1 cellular context compared by ENCODE assay signal in genomic region chr9:78292716-78293497, GRCh38.
TF ChIP-seq lines count a peak whose summit lies in the region.

No MANE protein-coding gene starts in this region.

TF ChIP-seq in HepG2, 621 proteins besides CTCF, POLR2A, EP300 and RAD21 (continued from another document and continues in another):
- no peak for TF ChIP-seq USF2 (IDR thresholded peaks at IDR 0.05; ENCODE audit: low read depth, low read length)
- no peak for TF ChIP-seq USF2 (CRISPR knock-in tag; IDR thresholded peaks at IDR 0.05; ENCODE audit: borderline replicate concordance)
- TF ChIP-seq FOXM1 (CRISPR knock-in tag; IDR thresholded peaks at IDR 0.05), result no peak
- no peak for TF ChIP-seq ZNF121 (CRISPR knock-in tag; IDR thresholded peaks at IDR 0.05)
- no peak for TF ChIP-seq ZNF230 (CRISPR knock-in tag; IDR thresholded peaks at IDR 0.05)
- TF ChIP-seq ZFP62 (CRISPR knock-in tag; IDR thresholded peaks at IDR 0.05), result no peak
- TF ChIP-seq ZNF556 (CRISPR knock-in tag; IDR thresholded peaks at IDR 0.05; ENCODE audit: borderline replicate concordance), result no peak
- no peak for TF ChIP-seq KDM5B (CRISPR knock-in tag; IDR thresholded peaks at IDR 0.05; ENCODE audit: borderline replicate concordance)
- no peak for TF ChIP-seq ATRX (CRISPR knock-in tag; IDR thresholded peaks at IDR 0.05; ENCODE audit: borderline replicate concordance)
- no peak for TF ChIP-seq ZNF577 (CRISPR knock-in tag; IDR thresholded peaks at IDR 0.05; ENCODE audit: borderline replicate concordance, low read depth)
- no peak for TF ChIP-seq ZNF672 (CRISPR knock-in tag; IDR thresholded peaks at IDR 0.05)
- no peak for TF ChIP-seq ZNF17 (CRISPR knock-in tag; IDR thresholded peaks at IDR 0.05)
- no peak for TF ChIP-seq SUZ12 (IDR thresholded peaks at IDR 0.05; ENCODE audit: low read depth, low read length)
- no peak for TF ChIP-seq ZNF205 (CRISPR knock-in tag; IDR thresholded peaks at IDR 0.05)
- peak; percentile 45; the same call in 1 of the 2 replicates for TF ChIP-seq ZNF7 (CRISPR knock-in tag; IDR thresholded peaks at IDR 0.05)
- TF ChIP-seq ZNF737 (CRISPR knock-in tag; IDR thresholded peaks at IDR 0.05; ENCODE audit: borderline replicate concordance), result no peak
- TF ChIP-seq RNF219 (CRISPR knock-in tag; IDR thresholded peaks at IDR 0.05), result no peak
- no peak for TF ChIP-seq ZNF770 (CRISPR knock-in tag; IDR thresholded peaks at IDR 0.05)
- TF ChIP-seq ZNF878 (CRISPR knock-in tag; IDR thresholded peaks at IDR 0.05), result no peak
- no peak for TF ChIP-seq YEATS2 (CRISPR knock-in tag; IDR thresholded peaks at IDR 0.05; ENCODE audit: borderline replicate concordance)
- no peak for TF ChIP-seq ZKSCAN5 (CRISPR knock-in tag; IDR thresholded peaks at IDR 0.05)
- TF ChIP-seq CEBPB (IDR thresholded peaks at IDR 0.05; ENCODE audit: borderline replicate concordance, low read depth, low read length), result peak; percentile 86
- TF ChIP-seq MAF1 (CRISPR knock-in tag; IDR thresholded peaks at IDR 0.05; ENCODE audit: borderline replicate concordance), result no peak
- TF ChIP-seq SRY (CRISPR knock-in tag; IDR thresholded peaks at IDR 0.05), result no peak
- no peak for TF ChIP-seq NFIB (CRISPR knock-in tag; IDR thresholded peaks at IDR 0.05; ENCODE audit: borderline replicate concordance)
- TF ChIP-seq NFYB (CRISPR knock-in tag; IDR thresholded peaks at IDR 0.05), result no peak
- no peak for TF ChIP-seq ZBTB3 (CRISPR knock-in tag; IDR thresholded peaks at IDR 0.05; ENCODE audit: borderline replicate concordance, low read depth)
- no peak for TF ChIP-seq MYC (CRISPR knock-in tag; IDR thresholded peaks at IDR 0.05; ENCODE audit: borderline replicate concordance)
- no peak for TF ChIP-seq MAFF (IDR thresholded peaks at IDR 0.05; ENCODE audit: low read depth, low read length)
- no peak for TF ChIP-seq ZNF33B (CRISPR knock-in tag; IDR thresholded peaks at IDR 0.05)
- no peak for TF ChIP-seq ZNF780A (CRISPR knock-in tag; IDR thresholded peaks at IDR 0.05)
- TF ChIP-seq ZNF318 (CRISPR knock-in tag; IDR thresholded peaks at IDR 0.05), result no peak
- no peak for TF ChIP-seq TBL1XR1 (IDR thresholded peaks at IDR 0.05; ENCODE audit: borderline replicate concordance, low read length, partially characterized antibody)
- TF ChIP-seq FOXP1 (IDR thresholded peaks at IDR 0.05), result no peak
- TF ChIP-seq FOXP1 (CRISPR knock-in tag; IDR thresholded peaks at IDR 0.05), result peak; percentile 26; the same call in 1 of the 2 replicates
- TF ChIP-seq ZBTB7B (CRISPR knock-in tag; IDR thresholded peaks at IDR 0.05), result no peak
- TF ChIP-seq SMYD3 (CRISPR knock-in tag; IDR thresholded peaks at IDR 0.05), result no peak
- TF ChIP-seq JUNB (CRISPR knock-in tag; IDR thresholded peaks at IDR 0.05; ENCODE audit: borderline replicate concordance), result 0 out of 2 replicates have a peak, but pooled peaks have one; percentile 21
- TF ChIP-seq ESRRA (CRISPR knock-in tag; IDR thresholded peaks at IDR 0.05; ENCODE audit: low read depth), result no peak
- no peak for TF ChIP-seq KIAA2018 (CRISPR knock-in tag; IDR thresholded peaks at IDR 0.05; ENCODE audit: borderline replicate concordance)
- TF ChIP-seq ARID2 (CRISPR knock-in tag; IDR thresholded peaks at IDR 0.05; ENCODE audit: borderline replicate concordance), result no peak
